ENCODE assay signal across 8 cellular contexts in the genomic region with DNA sequence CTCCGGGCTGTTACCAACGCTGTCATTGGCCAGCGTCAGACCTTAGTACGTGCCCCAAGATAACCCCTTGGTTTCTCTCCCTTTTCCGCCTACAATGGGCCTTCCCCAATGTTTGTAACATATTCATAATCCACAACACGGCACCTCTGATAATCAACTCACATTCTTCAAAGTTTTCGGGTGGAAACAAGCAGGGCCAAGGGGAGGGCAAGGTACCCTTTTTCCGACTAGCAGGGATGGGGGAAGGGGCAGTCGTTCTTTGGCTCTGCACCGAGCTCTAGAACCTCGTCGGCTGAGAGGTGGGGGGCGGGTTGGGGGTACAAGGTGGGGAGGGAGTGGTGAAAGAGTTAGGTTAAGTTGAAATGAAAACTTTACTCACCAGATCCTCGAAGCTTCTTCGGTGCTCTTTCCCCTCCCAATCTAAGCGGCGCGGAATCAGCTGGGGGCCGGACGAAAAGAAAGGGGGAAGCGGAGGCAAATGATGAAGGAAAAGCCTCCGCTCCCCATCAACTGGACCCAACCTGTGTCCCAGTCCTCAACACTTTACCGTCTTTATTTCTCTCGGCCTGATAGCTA. TPM values are rescaled to one million over a fixed set of nuclear protein-coding genes. Genes with fewer than 3 reads are reported as not detected.
DNase-seq lines count a peak whose midpoint lies in the region; ATAC-seq and TF ChIP-seq lines count a peak whose summit lies in the region.

No MANE protein-coding gene starts in this region.

- H3K9me3 Mint-ChIP-seq in activated CD4-positive, alpha-beta T cell treated with anti-CD3 and anti-CD28 coated beads, Interleukin-2, amount 10 ng/mL, durations not matched to agents 7 days and 5 days = no peaks in the 10 kb centered on the region

- TF ChIP-seq CTCF in AG09319 (IDR thresholded peaks at IDR 0.05; ENCODE audit: low read depth, low read length) = no peak
- TF ChIP-seq CTCF in left lung (IDR thresholded peaks at IDR 0.05) = no peak

- H3K36me3 Mint-ChIP-seq in activated CD4-positive, alpha-beta T cell treated with anti-CD3 and anti-CD28 coated beads, Interleukin-2, amount 10 ng/mL, durations not matched to agents 7 days and 5 days (ENCODE audit: low read depth) = peaks cover 7% of the 10 kb centered on the region

- H3K9me3 ChIP-seq in left lung = no peaks in the 10 kb centered on the region

- peak; percentile 55 for ATAC-seq in HG03175 (IDR thresholded peaks at IDR 0.05; ENCODE audit: unreplicated experiment)
- peak; percentile 74 for ATAC-seq in left lung

- in situ Hi-C loops in GM18951 (cut with MboI; ENCODE audit: low sequenced_read_pairs, unreplicated experiment) = no loop called here

- peaks cover 28% of the 10 kb centered on the region for H3K4me1 Mint-ChIP-seq in activated CD4-positive, alpha-beta T cell treated with anti-CD3 and anti-CD28 coated beads, Interleukin-2, amount 10 ng/mL, durations not matched to agents 7 days and 5 days

- peak overlapping the region; percentile 82 for H3K4me3 Mint-ChIP-seq in activated CD4-positive, alpha-beta T cell treated with anti-CD3 and anti-CD28 coated beads, Interleukin-2, amount 10 ng/mL, durations not matched to agents 7 days and 5 days

- H3K27ac Mint-ChIP-seq in activated CD4-positive, alpha-beta T cell treated with anti-CD3 and anti-CD28 coated beads, Interleukin-2, amount 10 ng/mL, durations not matched to agents 7 days and 5 days = peak overlapping the region; percentile 90

- DNase-seq in AG09319 (ENCODE audit: extremely low read depth, low read depth) (peak; percentile 35), NCI-H460 (ENCODE audit: extremely low read depth, low read depth) (peak; percentile 72), dedifferentiated amniotic fluid mesenchymal stem cell (ENCODE audit: extremely low spot score) (peak; percentile 50), left lung (peak in 1 of 2 donors; percentile 73)
- DNase-seq in activated CD4-positive, alpha-beta T cell treated with anti-CD3 and anti-CD28 coated beads, Interleukin-2, amount 10 ng/mL, durations not matched to agents 7 days and 5 days = peak; percentile 77
- DNase-seq in stimulated activated CD4-positive, alpha-beta T cell treated with anti-CD3 and anti-CD28 coated beads, Interleukin-4, amount 100 ng/mL, for 24 hours = peak; percentile 78

- POLR2A ChIA-PET in activated CD4-positive, alpha-beta T cell treated with anti-CD3 and anti-CD28 coated beads, Interleukin-2, amount 10 ng/mL, durations not matched to agents 7 days and 5 days (lab: Charles Lee) = no interaction called here

- H3K36me3 ChIP-seq in left lung = no peaks in the 10 kb centered on the region

- peak overlapping the region; percentile 78 to 80 for H3K27ac ChIP-seq in left lung

- H3K4me1 ChIP-seq in left lung = peaks cover 0 to 11% of the 10 kb centered on the region in 2 donors

- no peaks in the 10 kb centered on the region for H3K27me3 Mint-ChIP-seq in activated CD4-positive, alpha-beta T cell treated with anti-CD3 and anti-CD28 coated beads, Interleukin-2, amount 10 ng/mL, durations not matched to agents 7 days and 5 days

- peak; percentile 1 for TF ChIP-seq POLR2A in GM18951 (IDR thresholded peaks at IDR 0.05; ENCODE audit: extremely low read depth, insufficient read depth, insufficient read length)

- CTCF ChIA-PET in activated CD4-positive, alpha-beta T cell treated with anti-CD3 and anti-CD28 coated beads, Interleukin-2, amount 10 ng/mL, durations not matched to agents 7 days and 5 days (lab: Charles Lee) = interaction anchor here (0.7 kb wide), 1 partner anchor 148 kb away, joined by 3 read pairs; no protein-coding TSS in a partner anchor

- intact Hi-C loops in left lung (cut with DNase I) = no loop called here

- peak overlapping the region; percentile 37 to 65 for H3K4me3 ChIP-seq in left lung

- H3K27me3 ChIP-seq in left lung = no peaks in the 10 kb centered on the region

RNA-seq across cellular contexts. Expression of a gene that starts 1.4 kb away (rescaled TPM):
- total RNA-seq in NCI-H460 (2014; rRNA removed; shearing (Covaris generic)) = 9.4 and 11.0 TPM in 2 replicates
- polyA plus RNA-seq in NCI-H460 (2014; cell fraction: nucleus; rRNA removed) = 6.3 and 6.7 TPM in 2 replicates
- 10 to 100 TPM; 21.3 to 22.0 TPM for total RNA-seq in activated CD4-positive, alpha-beta T cell treated with anti-CD3 and anti-CD28 coated beads, Interleukin-2, amount 10 ng/mL, durations not matched to agents 7 days and 5 days
- 10 to 100 TPM; 16.4 to 22.7 TPM for total RNA-seq in left lung
